ENCODE assay signal across 17 cellular contexts in the genomic region with DNA sequence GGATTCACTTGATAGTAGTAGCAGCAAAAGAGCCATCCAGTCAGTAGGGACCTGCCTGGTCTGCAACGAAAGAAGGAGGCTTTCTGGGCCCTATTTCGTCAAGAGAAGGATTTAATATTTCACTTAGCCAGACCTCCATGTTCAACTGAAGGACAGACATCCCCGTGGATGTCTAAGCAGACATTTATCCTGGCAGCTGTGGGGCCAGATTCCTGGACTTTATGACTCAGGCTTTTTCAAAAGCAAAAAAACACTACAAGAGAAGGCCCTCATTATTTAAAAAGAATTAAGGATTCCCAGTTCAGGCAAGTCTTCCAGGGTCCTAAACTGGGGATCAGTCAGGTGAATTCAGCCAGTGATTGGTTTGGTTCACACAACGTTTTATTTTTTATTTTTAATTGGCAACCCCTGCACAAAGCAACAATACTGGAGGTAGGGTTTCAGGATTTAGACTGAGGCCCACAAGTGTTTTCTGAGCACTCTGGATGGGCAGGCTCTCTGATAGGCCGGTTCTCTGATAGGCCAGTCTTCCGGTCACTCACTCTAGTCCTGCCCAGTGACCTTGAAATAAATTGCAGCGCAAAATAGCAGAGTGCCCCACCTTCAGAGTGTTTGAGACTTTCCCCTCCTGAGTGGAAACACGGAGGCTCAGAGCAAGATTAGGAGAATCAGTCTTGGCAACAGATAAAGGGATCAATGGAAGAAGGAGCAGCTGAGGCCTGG.
DNase-seq lines count a peak whose midpoint lies in the region; ATAC-seq and TF ChIP-seq lines count a peak whose summit lies in the region.
"Had no signal": no experiment of that assay in that cellular context is flagged by ENCODE, and none has a peak within 500 bp of the region (broad histone marks: within the 10 kb centered on the region; RNA-seq: fewer than 3 reads in every experiment).

No MANE protein-coding gene starts in this region.

- H3K4me2 ChIP-seq in smooth muscle cell, result peak overlapping the region; percentile 6
- H3K4me2 ChIP-seq: BLaER1 had no signal

- ATAC-seq in upper lobe of left lung (ENCODE audit: low FRiP score in 2 of 2), result no peak
- ATAC-seq: activated CD8-positive, alpha-beta T cell treated with anti-CD3 and anti-CD28 coated beads, Interleukin-2, amount 10 ng/mL, durations not matched to agents 7 days and 5 days; activated naive CD8-positive, alpha-beta T cell treated with anti-CD3 and anti-CD28 coated beads, Interleukin-2, amount 50 U/mL, for 24 hours; heart left ventricle had no signal

- peaks cover 5% of the 10 kb centered on the region for H3K4me1 ChIP-seq in mesodermal cell (ENCODE audit: control insufficient read depth, insufficient read depth, low read length, poor library complexity, severe bottlenecking)
- peaks cover 20% of the 10 kb centered on the region for H3K4me1 ChIP-seq in smooth muscle cell (ENCODE audit: low read depth)
- H3K4me1 ChIP-seq in upper lobe of left lung, result no peaks in the 10 kb centered on the region
- H3K4me1 ChIP-seq: BLaER1, heart left ventricle had no signal

- H3K27me3 ChIP-seq in smooth muscle cell (ENCODE audit: low read depth) (no peaks in the 10 kb centered on the region), upper lobe of left lung (no peaks in the 10 kb centered on the region)
- H3K27me3 ChIP-seq: BLaER1, heart left ventricle had no signal

- peak overlapping the region; percentile 28 for H2AFZ ChIP-seq in smooth muscle cell (ENCODE audit: low read depth)

- H3K36me3 Mint-ChIP-seq in chondrocyte (ENCODE audit: low read depth) (no peaks in the 10 kb centered on the region), immature natural killer cell (no peaks in the 10 kb centered on the region)

- no peak overlapping the region for H3K9ac ChIP-seq in smooth muscle cell (ENCODE audit: low read depth)
- H3K9ac ChIP-seq: BLaER1 had no signal

- peak overlapping the region; percentile 55 for H3K27ac Mint-ChIP-seq in chondrocyte (ENCODE audit: unreplicated experiment)
- H3K27ac Mint-ChIP-seq in immature natural killer cell, result no peak overlapping the region
- H3K27ac Mint-ChIP-seq: activated CD8-positive, alpha-beta T cell treated with anti-CD3 and anti-CD28 coated beads, Interleukin-2, amount 10 ng/mL, durations not matched to agents 7 days and 5 days; activated naive CD8-positive, alpha-beta T cell treated with anti-CD3 and anti-CD28 coated beads, Interleukin-2, amount 50 U/mL, for 24 hours; activated T-helper 1 cell treated with anti-CD3 and anti-CD28 coated beads, Interleukin-12 subunit alpha, Interleukin-12 subunit beta, Interleukin-2, Interleukin-4 antibody, amounts not matched to agents 30 ng/mL and 10 ng/mL and 1 ng/mL, durations not matched to agents 14 hours and 24 hours and 36 hours had no signal

- H3K36me3 ChIP-seq in mesodermal cell (ENCODE audit: control insufficient read depth, insufficient read depth, low read length) (no peaks in the 10 kb centered on the region), smooth muscle cell (ENCODE audit: low read depth) (no peaks in the 10 kb centered on the region), upper lobe of left lung (no peaks in the 10 kb centered on the region)
- H3K36me3 ChIP-seq: BLaER1, heart left ventricle had no signal

- H3K4me1 Mint-ChIP-seq in chondrocyte (ENCODE audit: low read depth) (peaks cover 31% of the 10 kb centered on the region), immature natural killer cell (no peaks in the 10 kb centered on the region)
- H3K4me1 Mint-ChIP-seq: activated naive CD8-positive, alpha-beta T cell treated with anti-CD3 and anti-CD28 coated beads, Interleukin-2, amount 50 U/mL, for 24 hours had no signal

- H3K79me2 ChIP-seq in smooth muscle cell (ENCODE audit: low read depth), result no peaks in the 10 kb centered on the region

- H3F3A ChIP-seq in smooth muscle cell (ENCODE audit: low read depth), result no peaks in the 10 kb centered on the region

- no peaks in the 10 kb centered on the region for H3K9me3 ChIP-seq in mesodermal cell (ENCODE audit: control insufficient read depth, low read length)
- no peaks in the 10 kb centered on the region for H3K9me3 ChIP-seq in smooth muscle cell (replicated peaks; ENCODE audit: low read depth)
- no peaks in the 10 kb centered on the region for H3K9me3 ChIP-seq in upper lobe of left lung
- H3K9me3 ChIP-seq: BLaER1, heart left ventricle had no signal

- H3K27ac ChIP-seq in mesodermal cell (ENCODE audit: low read depth, low read length, severe bottlenecking) (peak overlapping the region; percentile 66), smooth muscle cell (ENCODE audit: low read depth) (no peak overlapping the region), upper lobe of left lung (no peak overlapping the region)
- H3K27ac ChIP-seq: BLaER1, epithelial cell of prostate, heart left ventricle had no signal

- no peak for TF ChIP-seq POLR2A in upper lobe of left lung (IDR thresholded peaks at IDR 0.05)

- WGBS in mesodermal cell (ENCODE audit: insufficient coverage in 2 of 2), 2 experiments, result 83 to 93% methylated on average over 6 to 8 of the region's 8 CpGs
- 73% methylated on average over 8 of the region's 8 CpGs for WGBS in smooth muscle cell (ENCODE audit: low lambda C conversion rate)
- WGBS in upper lobe of left lung, 2 donors, result 85 to 92% methylated on average over 8 of the region's 8 CpGs

- in situ Hi-C loops in GM13976 (cut with MboI; ENCODE audit: low sequenced_read_pairs, unreplicated experiment), result no loop called here

- H3K9me3 Mint-ChIP-seq in chondrocyte (ENCODE audit: low read depth) (no peaks in the 10 kb centered on the region), immature natural killer cell (no peaks in the 10 kb centered on the region)
- H3K9me3 Mint-ChIP-seq: activated naive CD8-positive, alpha-beta T cell treated with anti-CD3 and anti-CD28 coated beads, Interleukin-2, amount 50 U/mL, for 24 hours; activated T-helper 1 cell treated with anti-CD3 and anti-CD28 coated beads, Interleukin-12 subunit alpha, Interleukin-12 subunit beta, Interleukin-2, Interleukin-4 antibody, amounts not matched to agents 30 ng/mL and 10 ng/mL and 1 ng/mL, durations not matched to agents 14 hours and 24 hours and 36 hours had no signal

- no peak overlapping the region for H3K4me3 ChIP-seq in mesodermal cell (ENCODE audit: extremely low read depth, insufficient read depth, low read length, poor library complexity, severe bottlenecking)
- H3K4me3 ChIP-seq in smooth muscle cell, result no peak overlapping the region
- H3K4me3 ChIP-seq in upper lobe of left lung, result no peak overlapping the region
- H3K4me3 ChIP-seq: BLaER1, heart left ventricle had no signal

- no peak for TF ChIP-seq EP300 in upper lobe of left lung (IDR thresholded peaks at IDR 0.05)

- H3K27me3 Mint-ChIP-seq in chondrocyte (ENCODE audit: low read depth), result no peaks in the 10 kb centered on the region
- H3K27me3 Mint-ChIP-seq in immature natural killer cell (ENCODE audit: low read depth in 3 of 3), result peaks cover 2 to 3% (median 3%) of the 10 kb centered on the region in 3 donors
- H3K27me3 Mint-ChIP-seq: activated naive CD8-positive, alpha-beta T cell treated with anti-CD3 and anti-CD28 coated beads, Interleukin-2, amount 50 U/mL, for 24 hours had no signal

- H3K4me3 Mint-ChIP-seq in chondrocyte (ENCODE audit: unreplicated experiment), result no peak overlapping the region
- no peak overlapping the region for H3K4me3 Mint-ChIP-seq in immature natural killer cell
- H3K4me3 Mint-ChIP-seq: activated CD8-positive, alpha-beta T cell treated with anti-CD3 and anti-CD28 coated beads, Interleukin-2, amount 10 ng/mL, durations not matched to agents 7 days and 5 days; activated naive CD8-positive, alpha-beta T cell treated with anti-CD3 and anti-CD28 coated beads, Interleukin-2, amount 50 U/mL, for 24 hours; activated T-helper 1 cell treated with anti-CD3 and anti-CD28 coated beads, Interleukin-12 subunit alpha, Interleukin-12 subunit beta, Interleukin-2, Interleukin-4 antibody, amounts not matched to agents 30 ng/mL and 10 ng/mL and 1 ng/mL, durations not matched to agents 14 hours and 24 hours and 36 hours had no signal

- TF ChIP-seq CTCF in chondrocyte (IDR thresholded peaks at IDR 0.05) (no peak), smooth muscle cell (IDR thresholded peaks at IDR 0.05; ENCODE audit: borderline replicate concordance, insufficient read depth, poor library complexity, severe bottlenecking) (no peak), GM13976 (IDR thresholded peaks at IDR 0.05; ENCODE audit: borderline replicate concordance, control extremely low read depth, extremely low read depth, insufficient read depth, missing control alignments) (no peak), upper lobe of left lung (IDR thresholded peaks at IDR 0.05) (no peak)

- H4K20me1 ChIP-seq in smooth muscle cell (ENCODE audit: low read depth), result no peaks in the 10 kb centered on the region
- H4K20me1 ChIP-seq: BLaER1 had no signal

- DNase-seq in NCI-H82 (lab: John Stamatoyannopoulos, UW), result peak; percentile 88
- no peak for DNase-seq in chondrocyte (ENCODE audit: low spot score)
- DNase-seq in smooth muscle cell (lab: John Stamatoyannopoulos, UW; ENCODE audit: unreplicated experiment), result no peak
- no peak for DNase-seq in GM13976 (ENCODE audit: low spot score)
- no peak for DNase-seq in immature natural killer cell
- no peak for DNase-seq in upper lobe of left lung
- DNase-seq: activated CD8-positive, alpha-beta T cell treated with anti-CD3 and anti-CD28 coated beads, Interleukin-2, amount 10 ng/mL, durations not matched to agents 7 days and 5 days; activated naive CD8-positive, alpha-beta T cell treated with anti-CD3 and anti-CD28 coated beads, Interleukin-2, amount 50 U/mL, for 24 hours; DMS153; heart left ventricle; kidney; NCI-H2029 treated with DMSO at 0.1 percent for 48 hours; NCI-H526 had no signal
